Comparison of ENCODE assay signal across 8 cellular contexts in the genomic region with DNA sequence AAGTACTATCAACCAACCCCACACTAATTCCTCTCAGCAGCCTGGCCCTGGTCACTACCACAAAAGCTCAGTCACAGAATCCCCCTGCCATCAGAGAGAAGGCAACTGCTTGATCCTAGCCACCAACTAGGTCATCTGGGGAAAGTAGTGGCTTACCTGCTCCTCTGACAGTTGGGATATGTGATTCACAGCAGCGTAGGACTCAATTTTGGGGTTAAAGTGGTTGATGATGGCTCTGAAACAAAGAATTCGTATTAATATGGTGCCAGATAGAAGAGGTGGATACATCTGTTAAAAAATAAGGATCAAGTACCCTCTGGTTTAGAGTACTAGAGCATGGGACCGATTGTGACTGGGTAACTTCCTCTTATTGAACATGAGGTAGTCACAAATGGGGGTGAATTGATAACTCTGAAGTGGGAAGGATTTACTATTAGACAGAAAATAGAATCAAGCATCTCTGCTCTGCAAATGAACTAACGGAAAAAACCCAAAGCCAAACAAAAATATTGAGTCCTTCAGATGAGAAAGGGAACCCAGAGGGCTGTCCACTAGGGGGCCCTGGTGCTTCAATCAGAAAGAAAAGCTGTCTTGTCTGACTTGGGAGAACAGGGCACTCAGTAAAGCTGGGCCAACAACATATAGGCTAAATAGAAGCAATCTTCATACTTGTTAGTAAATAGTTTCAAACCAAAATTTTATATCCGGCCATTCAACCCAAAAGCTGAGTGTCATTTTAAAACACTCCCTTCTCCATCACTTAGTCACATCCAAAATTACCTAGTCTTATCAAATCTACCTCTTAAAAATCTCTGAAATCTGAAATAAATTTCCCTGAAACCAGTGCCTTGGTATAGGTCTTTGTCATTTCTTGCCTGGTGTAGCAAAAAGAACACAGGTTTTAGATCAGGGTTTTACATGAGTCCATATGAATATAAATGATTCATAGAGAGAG. TPM values are rescaled to one million over a fixed set of nuclear protein-coding genes. Genes with fewer than 3 reads are reported as not detected.
DNase-seq lines count a peak whose midpoint lies in the region; ATAC-seq and FAIRE-seq lines count a peak whose summit lies in the region.

No MANE protein-coding gene starts in this region.

- peak; percentile 8 for FAIRE-seq in endometrium (lab: Jason Lieb, UNC)

- peak; percentile 55 for ATAC-seq in HG02852 (IDR thresholded peaks at IDR 0.05; ENCODE audit: unreplicated experiment)
- no peak for ATAC-seq in HG03139 (IDR thresholded peaks at IDR 0.05; ENCODE audit: unreplicated experiment)

- DNase-seq in Daoy (ENCODE audit: low read depth) (peak; percentile 50), NCI-H82 treated with DMSO at 0.1 percent for 48 hours (lab: John Stamatoyannopoulos, UW; ENCODE audit: unreplicated experiment) (peak; percentile 22), mucosa of gallbladder (ENCODE audit: low spot score) (peak; percentile 74)
- peak; percentile 84 for DNase-seq in activated CD8-positive, alpha-beta memory T cell treated with anti-CD3 and anti-CD28 coated beads for 24 hours
- peak; percentile 85 for DNase-seq in stimulated activated CD8-positive, alpha-beta memory T cell treated with anti-CD3 and anti-CD28 coated beads, Interleukin-4, amount 100 ng/mL, for 48 hours

RNA-seq across cellular contexts. Expression of gene KCNIP2, which starts 45.9 kb away (rescaled TPM):
- 0.40 TPM in 1 of 2 replicates, not detected in the other for total RNA-seq in Daoy (2014; rRNA removed; shearing (Covaris generic))
- total RNA-seq in mucosa of gallbladder: 2.5 TPM

Comparison
In these comparisons a context has a peak if more than half of its experiments do, and no peak if none do; other contexts are left out.
1. DNase-seq: peak in every context shown above with its lines; median percentile 85 in stimulated activated CD8-positive, alpha-beta memory T cell treated with anti-CD3 and anti-CD28 coated beads, Interleukin-4, amount 100 ng/mL, for 48 hours; 84 in activated CD8-positive, alpha-beta memory T cell treated with anti-CD3 and anti-CD28 coated beads for 24 hours; 74 in mucosa of gallbladder; 50 in Daoy; 22 in NCI-H82 treated with DMSO at 0.1 percent for 48 hours.